Comparison of ENCODE assay signal across 31 cellular contexts in genomic region chr11:101470414-101470813, GRCh38.
DNase-seq lines count a peak whose midpoint lies in the region; ATAC-seq and TF ChIP-seq lines count a peak whose summit lies in the region.
"Had no signal": no experiment of that assay in that cellular context is flagged by ENCODE, and none has a peak within 500 bp of the region (broad histone marks: within the 10 kb centered on the region; RNA-seq: fewer than 3 reads in every experiment).

No MANE protein-coding gene starts in this region.

- H3K36me3 Mint-ChIP-seq in Caco-2 (ENCODE audit: insufficient read depth, unreplicated experiment), result no peaks in the 10 kb centered on the region
- no peaks in the 10 kb centered on the region for H3K36me3 Mint-ChIP-seq in CD4-positive, alpha-beta memory T cell
- H3K36me3 Mint-ChIP-seq: activated CD4-positive, alpha-beta memory T cell treated with anti-CD3 and anti-CD28 coated beads for 36 hours; naive thymus-derived CD8-positive, alpha-beta T cell; stimulated activated naive B cell treated with anti-CD40 and anti-IgM and Interleukin-4, amounts not matched to agents 10 μg/mL and 1 μg/mL and 100 μg/mL, for 72 hours had no signal

- H3K9me3 Mint-ChIP-seq in Caco-2 (ENCODE audit: unreplicated experiment), result no peaks in the 10 kb centered on the region
- H3K9me3 Mint-ChIP-seq in CD4-positive, alpha-beta memory T cell, result peaks cover 0 to 4% (median 2%) of the 10 kb centered on the region in 8 donors
- H3K9me3 Mint-ChIP-seq: activated CD4-positive, alpha-beta memory T cell treated with anti-CD3 and anti-CD28 coated beads for 36 hours; activated T-helper 17 cell treated with anti-CD3 and anti-CD28 coated beads, Interleukin-2, amount 50 U/mL, for 72 hours; stimulated activated naive B cell treated with anti-CD40 and anti-IgM and Interleukin-4, amounts not matched to agents 10 μg/mL and 1 μg/mL and 100 μg/mL, for 72 hours; T-helper 2 cell treated with Interferon-gamma antibody and Interleukin-4, amounts not matched to agents 5 μg/mL and 100 μg/mL, for 36 hours had no signal

- no peaks in the 10 kb centered on the region for H3K36me3 ChIP-seq in Caco-2 (ENCODE audit: control insufficient read depth, insufficient read depth, low read length)
- H3K36me3 ChIP-seq in mesodermal cell (ENCODE audit: control insufficient read depth, insufficient read depth, low read length), result no peaks in the 10 kb centered on the region
- no peaks in the 10 kb centered on the region for H3K36me3 ChIP-seq in CD4-positive, alpha-beta memory T cell (ENCODE audit: insufficient read depth, low read length)
- H3K36me3 ChIP-seq: colonic mucosa, Peyer's patch had no signal

- in situ Hi-C loops in ACHN (cut with HindIII; ENCODE audit: low pct_ligation_motif_present, low pct_unique_long_range_greater_than_20kb, low sequenced_read_pairs), result no loop called here

- POLR2A ChIA-PET in Caco-2 (lab: Charles Lee), result interaction anchor here (0.6 to 0.7 kb wide), 3 partner anchors 323 to 396 kb away, joined by 3 to 5 read pairs (median 3); no protein-coding TSS in a partner anchor
- POLR2A ChIA-PET in CD4-positive, alpha-beta memory T cell (lab: Charles Lee; ENCODE audit: partially characterized antibody), result no interaction called here

- no peak for TF ChIP-seq CTCF in Caco-2 (IDR thresholded peaks at IDR 0.05; ENCODE audit: insufficient read depth in 1 of 2, low read depth in 1 of 2, low read length in 1 of 2, severe bottlenecking in 1 of 2, unreplicated experiment in 1 of 2)

- intact Hi-C loops in Caco-2 (cut with micrococcal nuclease; ENCODE audit: unreplicated experiment), result loop anchor here (2.0 kb wide), 3 partner anchors 38 to 444 kb away; partner anchors contain the start of gene CEP126
- intact Hi-C loops in CD4-positive, alpha-beta memory T cell (cut with micrococcal nuclease), result no loop called here

- CTCF ChIA-PET in Caco-2 (lab: Charles Lee), result interaction anchor here (0.7 to 1.4 kb wide), 5 partner anchors 39 to 537 kb away, joined by 3 to 5 read pairs (median 3); no protein-coding TSS in a partner anchor
- CTCF ChIA-PET in CD4-positive, alpha-beta memory T cell (lab: Charles Lee; ENCODE audit: partially characterized antibody), result no interaction called here

- H3K27me3 Mint-ChIP-seq in Caco-2 (ENCODE audit: insufficient read depth, unreplicated experiment), result no peaks in the 10 kb centered on the region
- no peaks in the 10 kb centered on the region for H3K27me3 Mint-ChIP-seq in CD4-positive, alpha-beta memory T cell
- H3K27me3 Mint-ChIP-seq: activated CD4-positive, alpha-beta memory T cell treated with anti-CD3 and anti-CD28 coated beads for 36 hours; activated T-helper 17 cell treated with anti-CD3 and anti-CD28 coated beads, Interleukin-2, amount 50 U/mL, for 72 hours had no signal

- peak overlapping the region; percentile 54 for H3K4me3 Mint-ChIP-seq in Caco-2 (ENCODE audit: unreplicated experiment)
- no peak overlapping the region for H3K4me3 Mint-ChIP-seq in CD4-positive, alpha-beta memory T cell
- H3K4me3 Mint-ChIP-seq: activated CD4-positive, alpha-beta memory T cell treated with anti-CD3 and anti-CD28 coated beads for 36 hours; activated T-helper 17 cell treated with anti-CD3 and anti-CD28 coated beads, Interleukin-2, amount 50 U/mL, for 72 hours; naive thymus-derived CD8-positive, alpha-beta T cell; stimulated activated naive B cell treated with anti-CD40 and anti-IgM and Interleukin-4, amounts not matched to agents 10 μg/mL and 1 μg/mL and 100 μg/mL, for 72 hours; T-helper 2 cell treated with Interferon-gamma antibody and Interleukin-4, amounts not matched to agents 5 μg/mL and 100 μg/mL, for 36 hours had no signal

- DNase-seq in Caco-2 (peak in 1 of 2 experiments; percentile 23), OCI-M1 (lab: John Stamatoyannopoulos, UW) (peak; percentile 13), NCI-H128 (lab: John Stamatoyannopoulos, UW; ENCODE audit: unreplicated experiment) (no peak), ACHN (no peak), cerebellar nuclear complex (lab: John Stamatoyannopoulos, UW) (no peak)
- DNase-seq in CD4-positive, alpha-beta memory T cell, result no peak
- DNase-seq: activated CD4-positive, alpha-beta memory T cell treated with anti-CD3 and anti-CD28 coated beads for 36 hours; activated CD4-positive, alpha-beta T cell treated with anti-CD3 and anti-CD28 coated beads for 1 hour; activated naive CD4-positive, alpha-beta T cell treated with anti-CD3 and anti-CD28 coated beads, Interleukin-2, amount 50 U/mL, for 16 hours; colonic mucosa; DND-41; effector CD4-positive, alpha-beta T cell; GOT3; heart right ventricle; kidney glomerular epithelial cell; naive thymus-derived CD8-positive, alpha-beta T cell; NCI-H1436; NCI-H2081 treated with DMSO at 0.1 percent for 48 hours; NCI-H345; NCI-H69; nucleus accumbens; Peyer's patch; SHP77; stimulated activated naive B cell treated with anti-CD40 and anti-IgM and Interleukin-4, amounts not matched to agents 10 μg/mL and 1 μg/mL and 100 μg/mL, for 72 hours; substantia nigra; trophoblast cell had no signal

- no peaks in the 10 kb centered on the region for H3K27me3 ChIP-seq in Caco-2 (replicated peaks; ENCODE audit: control insufficient read depth, insufficient read depth, low read length)
- H3K27me3 ChIP-seq in CD4-positive, alpha-beta memory T cell (ENCODE audit: insufficient read depth, low read length), result no peaks in the 10 kb centered on the region
- H3K27me3 ChIP-seq: colonic mucosa, heart right ventricle, Peyer's patch had no signal

- peak overlapping the region; percentile 77 for H3K27ac Mint-ChIP-seq in Caco-2 (ENCODE audit: unreplicated experiment)
- no peak overlapping the region for H3K27ac Mint-ChIP-seq in CD4-positive, alpha-beta memory T cell
- H3K27ac Mint-ChIP-seq: activated CD4-positive, alpha-beta memory T cell treated with anti-CD3 and anti-CD28 coated beads for 36 hours; activated T-helper 17 cell treated with anti-CD3 and anti-CD28 coated beads, Interleukin-2, amount 50 U/mL, for 72 hours; naive thymus-derived CD8-positive, alpha-beta T cell; stimulated activated naive B cell treated with anti-CD40 and anti-IgM and Interleukin-4, amounts not matched to agents 10 μg/mL and 1 μg/mL and 100 μg/mL, for 72 hours; T-helper 2 cell treated with Interferon-gamma antibody and Interleukin-4, amounts not matched to agents 5 μg/mL and 100 μg/mL, for 36 hours had no signal

- 100% methylated on average over 1 of the region's 2 CpGs for WGBS in mesodermal cell (ENCODE audit: insufficient coverage in 2 of 2), 2 experiments

- H3K9me3 ChIP-seq in Caco-2 (no peaks in the 10 kb centered on the region), mesodermal cell (ENCODE audit: control insufficient read depth, low read length) (no peaks in the 10 kb centered on the region)
- no peaks in the 10 kb centered on the region for H3K9me3 ChIP-seq in CD4-positive, alpha-beta memory T cell (ENCODE audit: control insufficient read depth in 1 of 2, low read length in 2 of 2)
- H3K9me3 ChIP-seq: colonic mucosa, heart right ventricle, Peyer's patch had no signal

- H3K4me3 ChIP-seq in Caco-2 (ENCODE audit: low read depth, low read length) (peak overlapping the region; percentile 24), mesodermal cell (ENCODE audit: extremely low read depth, insufficient read depth, low read length, poor library complexity, severe bottlenecking) (no peak overlapping the region)
- H3K4me3 ChIP-seq in CD4-positive, alpha-beta memory T cell (ENCODE audit: low read length in 2 of 2), result no peak overlapping the region
- H3K4me3 ChIP-seq: colonic mucosa, heart right ventricle, Peyer's patch had no signal

- ATAC-seq in esophagus mucosa, result peak; percentile 63
- ATAC-seq: activated T-helper 17 cell treated with anti-CD3 and anti-CD28 coated beads, Interleukin-2, amount 50 U/mL, for 72 hours; heart right ventricle; naive thymus-derived CD8-positive, alpha-beta T cell; stimulated activated naive B cell treated with anti-CD40 and anti-IgM and Interleukin-4, amounts not matched to agents 10 μg/mL and 1 μg/mL and 100 μg/mL, for 72 hours had no signal

- H3K4me1 Mint-ChIP-seq in Caco-2 (ENCODE audit: low read depth, unreplicated experiment), result peaks cover 30% of the 10 kb centered on the region
- H3K4me1 Mint-ChIP-seq in CD4-positive, alpha-beta memory T cell, result no peaks in the 10 kb centered on the region
- H3K4me1 Mint-ChIP-seq: activated T-helper 17 cell treated with anti-CD3 and anti-CD28 coated beads, Interleukin-2, amount 50 U/mL, for 72 hours; naive thymus-derived CD8-positive, alpha-beta T cell; stimulated activated naive B cell treated with anti-CD40 and anti-IgM and Interleukin-4, amounts not matched to agents 10 μg/mL and 1 μg/mL and 100 μg/mL, for 72 hours had no signal

- H3K27ac ChIP-seq in mesodermal cell (ENCODE audit: low read depth, low read length, severe bottlenecking), result peak overlapping the region; percentile 82
- H3K27ac ChIP-seq in CD4-positive, alpha-beta memory T cell (ENCODE audit: low read depth, low read length), result no peak overlapping the region
- H3K27ac ChIP-seq: colonic mucosa, heart right ventricle, KMS-11, Peyer's patch had no signal

- H3K4me1 ChIP-seq in Caco-2 (peaks cover 29% of the 10 kb centered on the region), mesodermal cell (ENCODE audit: control insufficient read depth, insufficient read depth, low read length, poor library complexity, severe bottlenecking) (peaks cover 18% of the 10 kb centered on the region)
- no peaks in the 10 kb centered on the region for H3K4me1 ChIP-seq in CD4-positive, alpha-beta memory T cell (ENCODE audit: insufficient read depth, low read length)
- H3K4me1 ChIP-seq: colonic mucosa, heart right ventricle, Peyer's patch had no signal

- BruUV-seq in Caco-2 (replicated peaks; lab: Mats Ljungman, UMichigan), result no TSS peak
